Comparison of ENCODE assay signal across 29 cellular contexts in the genomic region with DNA sequence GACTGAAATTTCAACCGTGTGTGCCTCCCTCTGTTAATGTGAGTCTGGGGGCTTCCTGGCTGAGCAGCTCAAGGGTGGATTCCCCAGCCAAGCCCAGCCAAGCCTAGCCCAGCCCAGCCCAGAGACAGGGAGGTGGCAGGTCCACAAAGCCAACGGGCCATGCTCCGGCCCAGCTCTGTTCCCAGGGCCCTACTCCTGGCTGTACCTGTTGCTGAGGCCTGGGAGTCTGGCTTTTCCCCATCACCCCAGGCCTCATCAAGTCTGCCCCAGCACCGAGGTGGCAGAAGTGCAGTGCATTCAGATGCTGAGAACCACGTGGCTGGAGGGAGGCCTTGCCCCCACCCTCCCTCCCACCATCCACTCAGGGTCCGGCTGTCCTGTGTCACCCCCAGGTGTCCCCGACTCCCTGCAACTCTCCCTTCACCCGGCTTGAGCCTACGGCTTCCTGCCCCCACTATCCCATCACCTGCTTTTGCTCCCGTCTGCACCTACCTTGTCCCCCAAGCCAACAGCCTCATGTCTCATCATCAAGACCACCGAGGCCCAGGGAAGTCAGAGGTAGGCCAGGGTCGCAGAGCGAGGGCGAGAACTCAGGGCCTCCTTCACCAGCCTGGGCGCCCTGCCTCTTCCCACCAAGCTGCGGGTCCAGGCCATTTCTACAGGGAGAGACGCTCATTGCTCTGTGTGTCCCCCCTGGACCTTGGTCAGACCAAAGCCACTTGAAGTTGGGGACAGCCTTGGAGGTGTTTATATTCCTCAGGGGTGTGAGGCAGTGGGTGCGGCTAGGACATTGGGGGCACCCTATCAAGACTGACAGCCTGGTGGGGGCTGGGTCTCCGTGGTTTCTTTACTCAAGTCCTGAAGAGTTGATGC.
"Had no signal": no experiment of that assay in that cellular context is flagged by ENCODE, and none has a peak within 500 bp of the region (broad histone marks: within the 10 kb centered on the region; RNA-seq: fewer than 3 reads in every experiment).

No MANE protein-coding gene starts in this region.

- H3K27ac Mint-ChIP-seq: activated CD4-positive, alpha-beta memory T cell treated with anti-CD3 and anti-CD28 coated beads, Interleukin-2, amount 10 ng/mL, durations not matched to agents 7 days and 5 days; activated naive CD4-positive, alpha-beta T cell treated with anti-CD3 and anti-CD28 coated beads, Interleukin-2, amount 10 ng/mL, durations not matched to agents 7 days and 5 days; activated naive CD8-positive, alpha-beta T cell treated with anti-CD3 and anti-CD28 coated beads for 36 hours had no signal

- H3K4me1 Mint-ChIP-seq: activated CD4-positive, alpha-beta memory T cell treated with anti-CD3 and anti-CD28 coated beads, Interleukin-2, amount 10 ng/mL, durations not matched to agents 7 days and 5 days; activated naive CD4-positive, alpha-beta T cell treated with anti-CD3 and anti-CD28 coated beads, Interleukin-2, amount 10 ng/mL, durations not matched to agents 7 days and 5 days; activated naive CD8-positive, alpha-beta T cell treated with anti-CD3 and anti-CD28 coated beads for 36 hours had no signal

- H3K4me3 Mint-ChIP-seq: activated CD4-positive, alpha-beta memory T cell treated with anti-CD3 and anti-CD28 coated beads, Interleukin-2, amount 10 ng/mL, durations not matched to agents 7 days and 5 days; activated naive CD4-positive, alpha-beta T cell treated with anti-CD3 and anti-CD28 coated beads, Interleukin-2, amount 10 ng/mL, durations not matched to agents 7 days and 5 days; activated naive CD8-positive, alpha-beta T cell treated with anti-CD3 and anti-CD28 coated beads for 36 hours had no signal

- H3K36me3 Mint-ChIP-seq: activated naive CD4-positive, alpha-beta T cell treated with anti-CD3 and anti-CD28 coated beads, Interleukin-2, amount 10 ng/mL, durations not matched to agents 7 days and 5 days; activated naive CD8-positive, alpha-beta T cell treated with anti-CD3 and anti-CD28 coated beads for 36 hours had no signal

- DNase-seq: activated CD4-positive, alpha-beta memory T cell treated with anti-CD3 and anti-CD28 coated beads, Interleukin-2, amount 10 ng/mL, durations not matched to agents 7 days and 5 days; activated CD4-positive, alpha-beta T cell treated with anti-CD3 and anti-CD28 coated beads for 1 hour; activated CD4-positive, alpha-beta T cell treated with anti-CD3 and anti-CD28 coated beads for 48 hours; activated CD4-positive, CD25-positive, alpha-beta regulatory T cell; activated effector memory CD4-positive, alpha-beta T cell treated with Interleukin-2 at 50 U/mL for 16 hours; activated naive CD4-positive, alpha-beta T cell treated with anti-CD3 and anti-CD28 coated beads, Interleukin-2, amount 10 ng/mL, durations not matched to agents 7 days and 5 days; activated naive CD8-positive, alpha-beta T cell treated with anti-CD3 and anti-CD28 coated beads for 36 hours; amniotic stem cell; aorta; brain microvascular endothelial cell; central memory CD4-positive, alpha-beta T cell; MM.1S; MV-4-11; NCI-H1092; NCI-H1436 treated with DMSO at 0.1 percent for 48 hours; NCI-H1694 treated with DMSO at 0.1 percent for 48 hours; NCI-H2029; NCI-H345; NCI-H510A; NCI-H526; NCI-H748 treated with DMSO at 0.1 percent for 48 hours; NK-92 treated with Interleukin-12 subunit alpha and Interleukin-12 subunit beta, amount 100 ng/mL, for 24 hours; PC-9; Right ventricle myocardium superior; SW 1271; T-helper 1 cell; T-helper 2 cell; T-helper 9 cell; WERI-Rb-1 had no signal

- H3K9me3 Mint-ChIP-seq: activated CD4-positive, alpha-beta memory T cell treated with anti-CD3 and anti-CD28 coated beads, Interleukin-2, amount 10 ng/mL, durations not matched to agents 7 days and 5 days; activated naive CD4-positive, alpha-beta T cell treated with anti-CD3 and anti-CD28 coated beads, Interleukin-2, amount 10 ng/mL, durations not matched to agents 7 days and 5 days; activated naive CD8-positive, alpha-beta T cell treated with anti-CD3 and anti-CD28 coated beads for 36 hours had no signal
